24 cellular contexts compared by ENCODE assay signal in genomic region chr4:6454112-6454910, GRCh38. TPM values are rescaled to one million over a fixed set of nuclear protein-coding genes. Genes with fewer than 3 reads are reported as not detected.
DNase-seq lines count a peak whose midpoint lies in the region; ATAC-seq, FAIRE-seq and TF ChIP-seq lines count a peak whose summit lies in the region.
"Had no signal": no experiment of that assay in that cellular context is flagged by ENCODE, and none has a peak within 500 bp of the region (broad histone marks: within the 10 kb centered on the region; RNA-seq: fewer than 3 reads in every experiment).

No MANE protein-coding gene starts in this region.

- H3K4me3 ChIP-seq in mesendoderm (ENCODE audit: low read length), result no peak overlapping the region
- H3K4me3 ChIP-seq: A549; BLaER1 treated with 17β-estradiol and CSF1 and Interleukin-3, amounts not matched to agents 10 nM and 100 nM; GM12878; GM23338; HAP-1 had no signal

- H3K36me3 ChIP-seq in mesendoderm (ENCODE audit: control insufficient read depth, insufficient read depth, low read length), result no peaks in the 10 kb centered on the region
- H3K36me3 ChIP-seq: BE2C; BLaER1 treated with 17β-estradiol and CSF1 and Interleukin-3, amounts not matched to agents 10 nM and 100 nM; HAP-1 had no signal

- no peak overlapping the region for H2BK5ac ChIP-seq in mesendoderm (ENCODE audit: low read length)

- H4K8ac ChIP-seq in mesendoderm (ENCODE audit: low read depth, low read length), result no peak overlapping the region

- H3K27me3 ChIP-seq in mesendoderm (ENCODE audit: insufficient read depth, low read length, poor library complexity), result no peaks in the 10 kb centered on the region
- H3K27me3 ChIP-seq: BE2C had no signal

- FAIRE-seq in GM12891 (lab: Jason Lieb, UNC), result no peak
- FAIRE-seq: A549, D721Med, GM12878, GM18507 had no signal

- no peak overlapping the region for H3K9ac ChIP-seq in mesendoderm (ENCODE audit: low read length)
- H3K9ac ChIP-seq: BLaER1 treated with 17β-estradiol and CSF1 and Interleukin-3, amounts not matched to agents 10 nM and 100 nM had no signal

- intact Hi-C loops in cardiac septum (cut with DNase I) (no loop called here), Right ventricle myocardium superior (cut with DNase I) (no loop called here)

- H2AK5ac ChIP-seq in mesendoderm (ENCODE audit: low read length), result no peak overlapping the region

- H3K27ac ChIP-seq in mesendoderm (ENCODE audit: low read depth, low read length), result no peak overlapping the region
- H3K27ac ChIP-seq: A549; BLaER1 treated with 17β-estradiol and CSF1 and Interleukin-3, amounts not matched to agents 10 nM and 100 nM had no signal

- H3K18ac ChIP-seq in mesendoderm (ENCODE audit: low read length), result no peak overlapping the region

- H2BK15ac ChIP-seq in mesendoderm (replicated peaks; ENCODE audit: low read depth), result no peak overlapping the region

- DNase-seq in cardiac septum (ENCODE audit: low spot score), result peak; percentile 63
- no peak for DNase-seq in Right ventricle myocardium superior
- peak; percentile 68 for DNase-seq in mesenteric fat pad (ENCODE audit: low spot score)
- DNase-seq in superior temporal gyrus (ENCODE audit: extremely low spot score), result peak; percentile 8
- DNase-seq in GM12891 (ENCODE audit: insufficient read length, low spot score), result no peak
- no peak for DNase-seq in mesendoderm
- DNase-seq: 8988T; ACHN; AML-193; BE2C; CD4-positive, alpha-beta T cell; CD8-positive, alpha-beta memory T cell; DMS 273 treated with DMSO at 0.1 percent for 48 hours; EL; GDM1; HFFc6 had no signal

- H3K4me1 ChIP-seq in mesendoderm (ENCODE audit: control insufficient read depth, low read depth, low read length), result no peaks in the 10 kb centered on the region
- H3K4me1 ChIP-seq: A549, BE2C, HAP-1 had no signal

- peaks cover 4% of the 10 kb centered on the region for H3K79me1 ChIP-seq in mesendoderm (ENCODE audit: low read length)

- H3K4me2 ChIP-seq in mesendoderm (ENCODE audit: low read length), result no peak overlapping the region
- H3K4me2 ChIP-seq: A549; BLaER1 treated with 17β-estradiol and CSF1 and Interleukin-3, amounts not matched to agents 10 nM and 100 nM; GM23338 had no signal

- no peak overlapping the region for H3K23ac ChIP-seq in mesendoderm (ENCODE audit: low read length)

- ATAC-seq in Right ventricle myocardium superior (ENCODE audit: poor library complexity), result no peak
- ATAC-seq: A549, GM12878, GM23338 had no signal

- no peak for TF ChIP-seq POLR2A in GM12891 (IDR thresholded peaks at IDR 0.05; ENCODE audit: low read depth, low read length)

- WGBS in mesendoderm (ENCODE audit: extremely low coverage, insufficient coverage, low lambda C conversion rate), result no CpG with 5 or more reads among the region's 13 CpGs

- no peak overlapping the region for H3K4ac ChIP-seq in mesendoderm (ENCODE audit: low read depth, low read length)

- no peak overlapping the region for H2BK120ac ChIP-seq in mesendoderm (ENCODE audit: low read depth, low read length)

- no peak overlapping the region for H4K5ac ChIP-seq in mesendoderm (ENCODE audit: low read length)

- peaks cover 2% of the 10 kb centered on the region for H3K79me2 ChIP-seq in mesendoderm (ENCODE audit: control insufficient read depth, insufficient read depth, low read length)

- no peak overlapping the region for H3K56ac ChIP-seq in mesendoderm (ENCODE audit: low read length)

TF ChIP-seq in GM12891, 5 proteins besides CTCF, POLR2A, EP300 and RAD21:
- no peak for TF ChIP-seq TAF1 (IDR thresholded peaks at IDR 0.05; ENCODE audit: low read depth, low read length)
- no peak for TF ChIP-seq PAX5 (IDR thresholded peaks at IDR 0.05; ENCODE audit: insufficient read depth, low read length, severe bottlenecking)
- TF ChIP-seq POLR2AphosphoS5 (IDR thresholded peaks at IDR 0.05; ENCODE audit: low read depth, low read length), result no peak
- TF ChIP-seq POU2F2 (IDR thresholded peaks at IDR 0.05; ENCODE audit: low read depth, low read length), result no peak
- TF ChIP-seq SPI1 (IDR thresholded peaks at IDR 0.05; ENCODE audit: low read depth, low read length), result no peak
TF ChIP-seq in GM12891: peak in this region for 0.

RNA-seq across cellular contexts. Expression of gene PPP2R2C, which starts 18.1 kb away (rescaled TPM):
- total RNA-seq in cardiac septum (5.5 TPM), Right ventricle myocardium superior (8.1 TPM), mesenteric fat pad (1.1 TPM)
- polyA plus RNA-seq in GM12891 (2012; ENCODE audit: low read depth, missing spikeins), result 0.12 TPM
- polyA plus RNA-seq in mesendoderm (2013, experiment 1 of 2), result 48.5 TPM
- 52.5 TPM for polyA plus RNA-seq in mesendoderm (2013, experiment 2 of 2)
- total RNA-seq: CD4-positive, alpha-beta T cell; CD8-positive, alpha-beta memory T cell had no signal
- polyA plus RNA-seq: CD14-positive monocyte; CD8-positive, alpha-beta memory T cell had no signal

Comparison
In these comparisons a context has a peak if more than half of its experiments do, and no peak if none do; other contexts are left out.
1. DNase-seq: peak in cardiac septum (single experiment), mesenteric fat pad (single experiment) and superior temporal gyrus (single experiment); none in Right ventricle myocardium superior (single experiment), GM12891 (single experiment) and mesendoderm (single experiment).